25 cellular contexts compared by ENCODE assay signal in the genomic region with DNA sequence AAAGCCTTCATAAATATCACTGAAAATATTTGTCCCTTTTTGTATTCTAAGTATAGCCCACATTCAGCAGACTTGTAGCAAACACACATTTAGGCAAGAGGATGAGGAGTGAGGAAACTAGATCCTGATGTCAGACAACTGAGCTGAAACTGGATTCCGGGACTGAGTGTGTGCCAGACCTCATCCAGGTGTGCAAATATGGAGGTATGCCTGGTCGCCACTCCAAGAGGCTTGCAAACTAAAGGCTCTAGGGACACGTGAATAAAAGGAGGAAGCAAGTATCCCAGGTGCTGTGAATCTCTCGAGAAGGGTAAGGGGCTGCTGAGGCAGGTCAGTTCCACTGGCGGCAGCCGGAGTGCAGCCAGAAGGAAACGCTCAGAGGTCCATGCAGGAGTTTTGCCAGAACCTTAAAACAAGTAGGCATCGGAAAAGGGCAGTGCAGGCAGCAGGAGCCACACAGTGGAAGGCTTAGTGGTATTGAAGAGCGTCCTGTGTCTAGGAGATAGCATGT.
A peak's percentile ranks its signal among the peaks of the same experiment; 100 is the strongest.
DNase-seq lines count a peak whose midpoint lies in the region; ATAC-seq and TF ChIP-seq lines count a peak whose summit lies in the region.
"Had no signal": no experiment of that assay in that cellular context is flagged by ENCODE, and none has a peak within 500 bp of the region (broad histone marks: within the 10 kb centered on the region; RNA-seq: fewer than 3 reads in every experiment).

No MANE protein-coding gene starts in this region.

- H3K27me3 Mint-ChIP-seq in nephron (ENCODE audit: low read depth) = peaks cover 11% of the 10 kb centered on the region

- no peaks in the 10 kb centered on the region for H3K36me3 ChIP-seq in right atrium auricular region
- H3K36me3 ChIP-seq: SJCRH30, vagina had no signal

- no peak overlapping the region for H3K4me3 Mint-ChIP-seq in nephron
- H3K4me3 Mint-ChIP-seq: activated CD4-positive, alpha-beta memory T cell treated with anti-CD3 and anti-CD28 coated beads, Interleukin-2, amount 10 ng/mL, durations not matched to agents 7 days and 5 days; central memory CD8-positive, alpha-beta T cell; mesothelial cell of epicardium; naive B cell; stimulated activated naive CD8-positive, alpha-beta T cell treated with anti-CD3 and anti-CD28 coated beads, Interleukin-15, amount 100 ng/mL, for 72 hours; T-cell had no signal

- peaks cover 4% of the 10 kb centered on the region for H3K9me3 Mint-ChIP-seq in nephron
- H3K9me3 Mint-ChIP-seq: activated CD4-positive, alpha-beta memory T cell treated with anti-CD3 and anti-CD28 coated beads, Interleukin-2, amount 10 ng/mL, durations not matched to agents 7 days and 5 days; central memory CD8-positive, alpha-beta T cell; mesothelial cell of epicardium; naive B cell; stimulated activated naive CD8-positive, alpha-beta T cell treated with anti-CD3 and anti-CD28 coated beads, Interleukin-15, amount 100 ng/mL, for 72 hours; T-cell had no signal

- TF ChIP-seq CTCF in nephron (IDR thresholded peaks at IDR 0.05; ENCODE audit: unreplicated experiment in 3 of 3) (no peak), right atrium auricular region (IDR thresholded peaks at IDR 0.05) (no peak)

- no peak overlapping the region for H3K4me3 ChIP-seq in right atrium auricular region
- H3K4me3 ChIP-seq: SJCRH30, skin epidermis, vagina had no signal

- no peaks in the 10 kb centered on the region for H3K27me3 ChIP-seq in right atrium auricular region
- H3K27me3 ChIP-seq: SJCRH30, vagina had no signal

- H3K27ac Mint-ChIP-seq in nephron = peak overlapping the region in 2 of 3 experiments; percentile 32 to 35
- H3K27ac Mint-ChIP-seq: activated CD4-positive, alpha-beta memory T cell treated with anti-CD3 and anti-CD28 coated beads, Interleukin-2, amount 10 ng/mL, durations not matched to agents 7 days and 5 days; mesothelial cell of epicardium; T-cell had no signal

- ATAC-seq in GM19328 (IDR thresholded peaks at IDR 0.05; ENCODE audit: unreplicated experiment) = no peak
- no peak for ATAC-seq in left cardiac atrium
- ATAC-seq in esophagus mucosa = no peak
- ATAC-seq: stimulated activated naive CD8-positive, alpha-beta T cell treated with anti-CD3 and anti-CD28 coated beads, Interleukin-15, amount 100 ng/mL, for 72 hours; T-cell had no signal

- peaks cover 0 to 17% of the 10 kb centered on the region in 2 donors for H3K4me1 ChIP-seq in right atrium auricular region
- H3K4me1 ChIP-seq: SJCRH30 had no signal

- H3K27ac ChIP-seq in right atrium auricular region = no peak overlapping the region
- H3K27ac ChIP-seq: SJCRH30, skin epidermis, vagina had no signal

- DNase-seq in DMS79 treated with DMSO at 0.1 percent for 48 hours (lab: John Stamatoyannopoulos, UW) (peak; percentile 96), NCI-H187 (lab: John Stamatoyannopoulos, UW) (peak; percentile 25 to 41), NCI-H510A treated with DMSO at 0.1 percent for 48 hours (lab: John Stamatoyannopoulos, UW) (peak; percentile 71), right atrium auricular region (ENCODE audit: low spot score) (no peak), left cardiac atrium (no peak)
- DNase-seq: activated CD4-positive, alpha-beta memory T cell treated with anti-CD3 and anti-CD28 coated beads, Interleukin-2, amount 10 ng/mL, durations not matched to agents 7 days and 5 days; activated gamma-delta T cell; C1 segment of cervical spinal cord; dermis blood vessel endothelial cell; KBM-7; MM.1S; naive B cell; NCI-H1694; NCI-H524 treated with DMSO at 0.1 percent for 48 hours; nucleus accumbens; SJCRH30; stimulated activated naive CD8-positive, alpha-beta T cell treated with anti-CD3 and anti-CD28 coated beads, Interleukin-15, amount 100 ng/mL, for 72 hours; T-cell had no signal

- intact Hi-C loops in left cardiac atrium (cut with DNase I) = no loop called here

- peaks cover 59% of the 10 kb centered on the region for H3K4me1 Mint-ChIP-seq in nephron
- H3K4me1 Mint-ChIP-seq: central memory CD8-positive, alpha-beta T cell; stimulated activated naive CD8-positive, alpha-beta T cell treated with anti-CD3 and anti-CD28 coated beads, Interleukin-15, amount 100 ng/mL, for 72 hours had no signal

- no peaks in the 10 kb centered on the region for H3K9me3 ChIP-seq in right atrium auricular region
- H3K9me3 ChIP-seq: SJCRH30, vagina had no signal

- no peaks in the 10 kb centered on the region for H3K36me3 Mint-ChIP-seq in nephron (ENCODE audit: low read depth)
- H3K36me3 Mint-ChIP-seq: mesothelial cell of epicardium, naive B cell, T-cell had no signal

Comparison
In these comparisons a context has a peak if more than half of its experiments do, and no peak if none do; other contexts are left out.
1. DNase-seq: peak in DMS79 treated with DMSO at 0.1 percent for 48 hours (single experiment), NCI-H187 (2 of 2) and NCI-H510A treated with DMSO at 0.1 percent for 48 hours (single experiment); none in right atrium auricular region (single experiment) and left cardiac atrium (single experiment).